31 cellular contexts compared by ENCODE assay signal in the genomic region with DNA sequence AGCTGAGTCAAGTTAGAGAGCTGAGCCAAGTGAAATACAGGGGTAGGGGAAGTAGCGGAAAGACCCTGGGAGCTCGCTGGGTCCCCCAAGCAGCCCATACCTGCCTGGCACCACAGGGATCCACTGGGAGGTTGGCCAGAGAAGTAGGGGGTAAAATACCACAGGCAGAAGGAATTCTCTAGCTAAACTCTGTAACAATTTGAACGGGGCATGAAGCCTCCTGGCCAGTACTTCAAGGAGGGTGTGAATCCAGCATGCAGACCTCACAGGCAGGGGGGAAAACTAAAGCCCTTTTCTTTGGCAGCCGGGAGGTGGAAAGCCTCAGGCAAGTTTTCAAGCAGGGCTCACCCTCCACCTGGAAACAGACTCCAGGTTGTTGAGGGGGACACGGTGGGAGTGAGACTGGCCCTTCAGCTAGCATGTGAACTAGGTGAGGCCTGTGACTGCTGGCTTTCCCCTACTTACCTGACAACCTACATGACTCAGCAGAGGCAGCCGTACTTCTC. TPM values are rescaled to one million over a fixed set of nuclear protein-coding genes. Genes with fewer than 3 reads are reported as not detected.
"Had no signal": no experiment of that assay in that cellular context is flagged by ENCODE, and none has a peak within 500 bp of the region (broad histone marks: within the 10 kb centered on the region; RNA-seq: fewer than 3 reads in every experiment).

No MANE protein-coding gene starts in this region.

- H3K27me3 ChIP-seq: adrenal gland, SJCRH30 had no signal

- H3K4me1 Mint-ChIP-seq: activated naive CD8-positive, alpha-beta T cell treated with anti-CD3 and anti-CD28 coated beads, Interleukin-2, amount 10 ng/mL, durations not matched to agents 7 days and 5 days had no signal

- H3K27ac Mint-ChIP-seq: activated CD8-positive, alpha-beta T cell treated with anti-CD3 and anti-CD28 coated beads for 36 hours; activated naive CD4-positive, alpha-beta T cell treated with anti-CD3 and anti-CD28 coated beads, Interleukin-2, amount 10 ng/mL, durations not matched to agents 7 days and 5 days; activated naive CD8-positive, alpha-beta T cell treated with anti-CD3 and anti-CD28 coated beads, Interleukin-2, amount 10 ng/mL, durations not matched to agents 7 days and 5 days; activated T-cell treated with anti-CD3 and anti-CD28 coated beads, Interleukin-2, amount 50 U/mL, for 72 hours; activated T-helper 2 cell treated with anti-CD3 and anti-CD28 coated beads, Interferon-gamma antibody, Interleukin-2, Interleukin-4, amounts not matched to agents 10 μg/mL and 5 μg/mL and 100 μg/mL, durations not matched to agents 14 hours and 24 hours and 36 hours had no signal

- H3K4me3 Mint-ChIP-seq: activated CD8-positive, alpha-beta T cell treated with anti-CD3 and anti-CD28 coated beads for 36 hours; activated naive CD4-positive, alpha-beta T cell treated with anti-CD3 and anti-CD28 coated beads, Interleukin-2, amount 10 ng/mL, durations not matched to agents 7 days and 5 days; activated naive CD8-positive, alpha-beta T cell treated with anti-CD3 and anti-CD28 coated beads, Interleukin-2, amount 10 ng/mL, durations not matched to agents 7 days and 5 days; activated T-cell treated with anti-CD3 and anti-CD28 coated beads, Interleukin-2, amount 50 U/mL, for 72 hours had no signal

- H3K9me3 Mint-ChIP-seq: activated CD8-positive, alpha-beta T cell treated with anti-CD3 and anti-CD28 coated beads for 36 hours; activated naive CD4-positive, alpha-beta T cell treated with anti-CD3 and anti-CD28 coated beads, Interleukin-2, amount 10 ng/mL, durations not matched to agents 7 days and 5 days; activated naive CD8-positive, alpha-beta T cell treated with anti-CD3 and anti-CD28 coated beads, Interleukin-2, amount 10 ng/mL, durations not matched to agents 7 days and 5 days; activated T-helper 2 cell treated with anti-CD3 and anti-CD28 coated beads, Interferon-gamma antibody, Interleukin-2, Interleukin-4, amounts not matched to agents 10 μg/mL and 5 μg/mL and 100 μg/mL, durations not matched to agents 14 hours and 24 hours and 36 hours had no signal

- H3K4me1 ChIP-seq: adrenal gland, SJCRH30 had no signal

- H3K9me2 ChIP-seq: SK-N-SH had no signal

- H3K9ac ChIP-seq: SK-N-SH had no signal

- H3K27ac ChIP-seq: adrenal gland, RWPE1, SJCRH30, WERI-Rb-1 had no signal

- H3K36me3 ChIP-seq: adrenal gland, SJCRH30, WERI-Rb-1 had no signal

- H3K9me3 ChIP-seq: adrenal gland, SJCRH30, SK-N-SH had no signal

- DNase-seq: activated CD4-positive, alpha-beta T cell treated with anti-CD3 and anti-CD28 coated beads for 4 hours; activated CD8-positive, alpha-beta memory T cell treated with anti-CD3 and anti-CD28 coated beads, Interleukin-2, amount 50 U/mL, for 4 hours; activated CD8-positive, alpha-beta T cell treated with anti-CD3 and anti-CD28 coated beads for 36 hours; activated gamma-delta T cell treated with Interleukin-2 at 50 U/mL for 16 hours; activated naive CD4-positive, alpha-beta T cell treated with anti-CD3 and anti-CD28 coated beads, Interleukin-2, amount 10 ng/mL, durations not matched to agents 7 days and 5 days; activated naive CD8-positive, alpha-beta T cell treated with anti-CD3 and anti-CD28 coated beads, Interleukin-2, amount 10 ng/mL, durations not matched to agents 7 days and 5 days; activated T-cell treated with anti-CD3 and anti-CD28 coated beads, Interleukin-2, amount 50 U/mL, for 72 hours; adrenal gland; anterior cingulate cortex; KG1; NCI-H1092 treated with DMSO at 0.1 percent for 48 hours; NCI-H1417 treated with DMSO at 0.1 percent for 48 hours; NCI-H1694 treated with DMSO at 0.1 percent for 48 hours; NCI-H2029 treated with DMSO at 0.1 percent for 48 hours; NCI-H345; NCI-H510A; NCI-H526 treated with DMSO at 0.1 percent for 48 hours; NCI-H82; Right ventricle myocardium superior; SJCRH30; SK-N-SH; T-helper 1 cell; WERI-Rb-1 had no signal

- H3K27me3 Mint-ChIP-seq: activated CD8-positive, alpha-beta T cell treated with anti-CD3 and anti-CD28 coated beads for 36 hours; activated naive CD4-positive, alpha-beta T cell treated with anti-CD3 and anti-CD28 coated beads, Interleukin-2, amount 10 ng/mL, durations not matched to agents 7 days and 5 days; activated naive CD8-positive, alpha-beta T cell treated with anti-CD3 and anti-CD28 coated beads, Interleukin-2, amount 10 ng/mL, durations not matched to agents 7 days and 5 days had no signal

- H3K36me3 Mint-ChIP-seq: activated naive CD8-positive, alpha-beta T cell treated with anti-CD3 and anti-CD28 coated beads, Interleukin-2, amount 10 ng/mL, durations not matched to agents 7 days and 5 days had no signal

- H3K4me3 ChIP-seq: adrenal gland, SJCRH30 had no signal

- ATAC-seq: activated CD4-positive, CD25-positive, alpha-beta regulatory T cell treated with anti-CD3 and anti-CD28 coated beads, Interleukin-2, amount 50 U/mL, for 24 hours; activated CD8-positive, alpha-beta T cell treated with anti-CD3 and anti-CD28 coated beads for 36 hours; activated T-cell treated with anti-CD3 and anti-CD28 coated beads, Interleukin-2, amount 50 U/mL, for 72 hours; Panc1 had no signal

- H3K4me2 ChIP-seq: SK-N-SH had no signal

RNA-seq across cellular contexts. Expression of a gene that starts 3.7 kb away (rescaled TPM):
- total RNA-seq: activated CD8-positive, alpha-beta T cell treated with anti-CD3 and anti-CD28 coated beads for 36 hours; activated naive CD8-positive, alpha-beta T cell treated with anti-CD3 and anti-CD28 coated beads, Interleukin-2, amount 10 ng/mL, durations not matched to agents 7 days and 5 days; activated T-cell treated with anti-CD3 and anti-CD28 coated beads, Interleukin-2, amount 50 U/mL, for 72 hours; activated T-helper 2 cell treated with anti-CD3 and anti-CD28 coated beads, Interferon-gamma antibody, Interleukin-2, Interleukin-4, amounts not matched to agents 10 μg/mL and 5 μg/mL and 100 μg/mL, durations not matched to agents 14 hours and 24 hours and 36 hours; adrenal gland; LHCN-M2; M059J; OCI-LY7; Right ventricle myocardium superior; SJCRH30; T-helper 2 cell treated with Interferon-gamma antibody and Interleukin-4, amounts not matched to agents 100 ng/mL and 5 ng/mL, for 36 hours had no signal
- polyA plus RNA-seq: adrenal gland had no signal

RNA-seq across cellular contexts. Expression of a gene that starts 17.3 kb away (rescaled TPM):
- total RNA-seq: activated CD8-positive, alpha-beta T cell treated with anti-CD3 and anti-CD28 coated beads for 36 hours; activated naive CD8-positive, alpha-beta T cell treated with anti-CD3 and anti-CD28 coated beads, Interleukin-2, amount 10 ng/mL, durations not matched to agents 7 days and 5 days; activated T-cell treated with anti-CD3 and anti-CD28 coated beads, Interleukin-2, amount 50 U/mL, for 72 hours; activated T-helper 2 cell treated with anti-CD3 and anti-CD28 coated beads, Interferon-gamma antibody, Interleukin-2, Interleukin-4, amounts not matched to agents 10 μg/mL and 5 μg/mL and 100 μg/mL, durations not matched to agents 14 hours and 24 hours and 36 hours; adrenal gland; LHCN-M2; M059J; OCI-LY7; Right ventricle myocardium superior; SJCRH30; T-helper 2 cell treated with Interferon-gamma antibody and Interleukin-4, amounts not matched to agents 100 ng/mL and 5 ng/mL, for 36 hours had no signal
- polyA plus RNA-seq: adrenal gland, SK-N-SH had no signal
